11 cellular contexts compared by ENCODE assay signal in genomic region chr20:32480361-32481199, GRCh38.
A peak's percentile ranks its signal among the peaks of the same experiment; 100 is the strongest.
DNase-seq lines count a peak whose midpoint lies in the region; ATAC-seq and TF ChIP-seq lines count a peak whose summit lies in the region.
"Had no signal": no experiment of that assay in that cellular context is flagged by ENCODE, and none has a peak within 500 bp of the region (broad histone marks: within the 10 kb centered on the region; RNA-seq: fewer than 3 reads in every experiment).

No MANE protein-coding gene starts in this region.

- intact Hi-C loops in left ventricle myocardium superior (cut with micrococcal nuclease) = no loop called here
- intact Hi-C loops in esophagus muscularis mucosa (cut with DNase I) = loop anchor here (5.0 to 10.0 kb wide), 2 partner anchors 123 to 276 kb away; partner anchors contain the start of genes ASXL1, PLAGL2 and POFUT1
- intact Hi-C loops in vagina (cut with DNase I) = loop anchor here (5.0 kb wide), 1 partner anchor 123 kb away; the partner anchor contains the start of gene ASXL1

- POLR2A ChIA-PET in naive thymus-derived CD8-positive, alpha-beta T cell (lab: Charles Lee) = interaction anchor here (0.6 to 2.2 kb wide), 5 partner anchors 27 to 215 kb away, joined by 3 to 8 read pairs (median 3); no protein-coding TSS in a partner anchor

- H3K36me3 ChIP-seq in cardiac muscle cell (no peaks in the 10 kb centered on the region), esophagus muscularis mucosa (no peaks in the 10 kb centered on the region), vagina (no peaks in the 10 kb centered on the region)
- H3K36me3 ChIP-seq: HAP-1 had no signal

- H3K4me3 ChIP-seq in cardiac muscle cell (no peak overlapping the region), esophagus muscularis mucosa (peak overlapping the region; percentile 78 to 95 (median 92)), vagina (peak overlapping the region in 1 of 2 donors; percentile 0)
- H3K4me3 ChIP-seq: HAP-1 had no signal

- TF ChIP-seq POLR2A in esophagus muscularis mucosa (IDR thresholded peaks at IDR 0.05; ENCODE audit: low read depth) (no peak), vagina (IDR thresholded peaks at IDR 0.05) (no peak)

- peaks cover 45% of the 10 kb centered on the region for H3K4me1 ChIP-seq in cardiac muscle cell (ENCODE audit: low read depth)
- H3K4me1 ChIP-seq in esophagus muscularis mucosa = peaks cover 43 to 86% (median 78%) of the 10 kb centered on the region in 4 donors
- peaks cover 51% of the 10 kb centered on the region for H3K4me1 ChIP-seq in vagina

- H3K4me3 Mint-ChIP-seq in naive thymus-derived CD8-positive, alpha-beta T cell = peak overlapping the region; percentile 15 to 96 (median 52)

- TF ChIP-seq EP300 in esophagus muscularis mucosa (IDR thresholded peaks at IDR 0.05) = no peak

- no peaks in the 10 kb centered on the region for H3K9me3 ChIP-seq in cardiac muscle cell (ENCODE audit: low read depth)
- H3K9me3 ChIP-seq in esophagus muscularis mucosa = no peaks in the 10 kb centered on the region
- H3K9me3 ChIP-seq in vagina = no peaks in the 10 kb centered on the region
- H3K9me3 ChIP-seq: HAP-1 had no signal

- TF ChIP-seq CTCF in cardiac muscle cell (IDR thresholded peaks at IDR 0.05; ENCODE audit: low read depth, low read length) = no peak
- no peak for TF ChIP-seq CTCF in esophagus muscularis mucosa (IDR thresholded peaks at IDR 0.05)
- TF ChIP-seq CTCF in vagina (IDR thresholded peaks at IDR 0.05) = no peak

- H3K27me3 ChIP-seq in cardiac muscle cell (no peaks in the 10 kb centered on the region), esophagus muscularis mucosa (no peaks in the 10 kb centered on the region), vagina (no peaks in the 10 kb centered on the region)

- H3K27ac Mint-ChIP-seq in naive thymus-derived CD8-positive, alpha-beta T cell = peak overlapping the region; percentile 68 to 92 (median 82)

- 65% methylated on average over 11 of the region's 12 CpGs for WGBS in esophagus muscularis mucosa

- peaks cover 0 to 3% (median 0%) of the 10 kb centered on the region in 3 donors for H3K36me3 Mint-ChIP-seq in naive thymus-derived CD8-positive, alpha-beta T cell

- no peak for ATAC-seq in left ventricle myocardium superior
- no peak for ATAC-seq in naive thymus-derived CD8-positive, alpha-beta T cell

- H3K27me3 Mint-ChIP-seq in naive thymus-derived CD8-positive, alpha-beta T cell = peaks cover 0 to 2% (median 0%) of the 10 kb centered on the region in 5 donors

- peak overlapping the region; percentile 74 for H3K27ac ChIP-seq in cardiac muscle cell
- peak overlapping the region; percentile 81 to 94 (median 89) for H3K27ac ChIP-seq in esophagus muscularis mucosa (replicated peaks in 1 of 4)
- peak overlapping the region; percentile 50 for H3K27ac ChIP-seq in vagina

- DNase-seq in cardiac muscle cell (ENCODE audit: low read depth in 1 of 2, low spot score in 1 of 2) = no peak
- DNase-seq in left ventricle myocardium superior = no peak
- DNase-seq in esophagus muscularis mucosa (ENCODE audit: extremely low spot score) = no peak
- peak in 1 of 10 donors; percentile 55 for DNase-seq in naive thymus-derived CD8-positive, alpha-beta T cell
- no peak for DNase-seq in vagina (ENCODE audit: extremely low spot score in 2 of 2)
- no peak for DNase-seq in NCI-H187 treated with DMSO at 0.1 percent for 48 hours (lab: John Stamatoyannopoulos, UW)
- no peak for DNase-seq in NCI-H526 treated with DMSO at 0.1 percent for 48 hours (lab: John Stamatoyannopoulos, UW)
- DNase-seq in HT-29 (ENCODE audit: low spot score) = no peak
- DNase-seq: AML-193; stimulated activated naive CD4-positive, alpha-beta T cell treated with Interleukin-2 at 50 U/mL for 16 hours had no signal

- H3K4me1 Mint-ChIP-seq in naive thymus-derived CD8-positive, alpha-beta T cell = peaks cover 49 to 72% (median 66%) of the 10 kb centered on the region in 4 donors

- H3K9me3 Mint-ChIP-seq in naive thymus-derived CD8-positive, alpha-beta T cell = no peaks in the 10 kb centered on the region
